In genomic region chr10:30371954-30372353, GRCh38 we compare ENCODE assay signal across 1 cellular context.
TF ChIP-seq lines count a peak whose summit lies in the region.

No MANE protein-coding gene starts in this region.

TF ChIP-seq in WTC11, 78 proteins besides CTCF, POLR2A, EP300 and RAD21 (continued from another document):
- no peak for TF ChIP-seq IRF1 (CRISPR knock-in tag; IDR thresholded peaks at IDR 0.05)
- no peak for TF ChIP-seq SMAD4 (CRISPR knock-in tag; IDR thresholded peaks at IDR 0.05)
- TF ChIP-seq RELA (CRISPR knock-in tag; IDR thresholded peaks at IDR 0.05; ENCODE audit: borderline replicate concordance) = no peak
- TF ChIP-seq ATF2 (CRISPR knock-in tag; IDR thresholded peaks at IDR 0.05; ENCODE audit: borderline replicate concordance, low read depth) = no peak
- TF ChIP-seq SMAD3 (CRISPR knock-in tag; IDR thresholded peaks at IDR 0.05; ENCODE audit: borderline replicate concordance) = no peak
- TF ChIP-seq FOXK1 (CRISPR knock-in tag; IDR thresholded peaks at IDR 0.05) = no peak
- TF ChIP-seq FOXP4 (CRISPR knock-in tag; IDR thresholded peaks at IDR 0.05) = no peak
- TF ChIP-seq, protein P1, sequence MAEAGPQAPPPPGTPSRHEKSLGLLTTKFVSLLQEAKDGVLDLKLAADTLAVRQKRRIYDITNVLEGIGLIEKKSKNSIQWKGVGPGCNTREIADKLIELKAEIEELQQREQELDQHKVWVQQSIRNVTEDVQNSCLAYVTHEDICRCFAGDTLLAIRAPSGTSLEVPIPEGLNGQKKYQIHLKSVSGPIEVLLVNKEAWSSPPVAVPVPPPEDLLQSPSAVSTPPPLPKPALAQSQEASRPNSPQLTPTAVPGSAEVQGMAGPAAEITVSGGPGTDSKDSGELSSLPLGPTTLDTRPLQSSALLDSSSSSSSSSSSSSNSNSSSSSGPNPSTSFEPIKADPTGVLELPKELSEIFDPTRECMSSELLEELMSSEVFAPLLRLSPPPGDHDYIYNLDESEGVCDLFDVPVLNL (CRISPR knock-in tag; IDR thresholded peaks at IDR 0.05; ENCODE audit: borderline replicate concordance, low read depth) = no peak
- TF ChIP-seq ZNF317 (CRISPR knock-in tag; IDR thresholded peaks at IDR 0.05; ENCODE audit: borderline replicate concordance, low read depth) = no peak
- no peak for TF ChIP-seq NFYB (CRISPR knock-in tag; conservative IDR thresholded peaks at IDR 0.05; ENCODE audit: low read depth)
TF ChIP-seq in WTC11: peak in this region for 0.
